Comparison of ENCODE assay signal across 23 cellular contexts in the genomic region with DNA sequence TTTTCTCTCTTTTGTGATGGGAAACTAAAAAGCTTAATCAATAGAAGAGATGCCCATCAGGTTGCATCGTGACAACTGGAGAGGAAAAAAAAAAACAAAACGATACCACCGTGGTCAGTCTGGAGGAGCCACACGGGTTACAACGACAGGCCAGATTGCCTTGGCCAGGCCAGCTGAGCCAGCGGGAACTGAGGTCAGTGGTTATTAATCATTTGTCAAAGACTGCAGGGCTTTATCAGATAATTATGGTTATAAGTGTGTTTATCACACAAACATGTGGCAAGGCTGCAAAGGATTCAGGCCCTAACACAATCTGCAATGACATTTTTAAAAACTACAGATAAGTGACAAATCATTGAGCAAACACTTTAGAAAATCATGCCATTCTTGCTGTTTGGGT.
DNase-seq lines count a peak whose midpoint lies in the region; ATAC-seq, FAIRE-seq and TF ChIP-seq lines count a peak whose summit lies in the region.
"Had no signal": no experiment of that assay in that cellular context is flagged by ENCODE, and none has a peak within 500 bp of the region (broad histone marks: within the 10 kb centered on the region; RNA-seq: fewer than 3 reads in every experiment).

No MANE protein-coding gene starts in this region.

- CTCF ChIA-PET in GM12878 (lab: Yijun Ruan, JAX), result interaction anchor here (1.0 kb wide), 1 partner anchor 252 kb away, joined by 4 read pairs; no protein-coding TSS in a partner anchor

- no peak overlapping the region for H3K27ac ChIP-seq in GM12878 (ENCODE audit: control insufficient read depth, insufficient read depth)
- no peak overlapping the region for H3K27ac ChIP-seq in pancreas
- H3K27ac ChIP-seq: SJCRH30 had no signal

- H3K36me3 ChIP-seq in GM12878 (ENCODE audit: control insufficient read depth in 2 of 2, insufficient read depth in 2 of 2, low read length in 1 of 2), result no peaks in the 10 kb centered on the region
- no peaks in the 10 kb centered on the region for H3K36me3 ChIP-seq in pancreas
- H3K36me3 ChIP-seq: SJCRH30 had no signal

- no peak overlapping the region for H3K4me3 ChIP-seq in GM12878
- H3K4me3 ChIP-seq in pancreas, result no peak overlapping the region
- H3K4me3 ChIP-seq: SJCRH30 had no signal

- intact Hi-C loops in GM12878 (cut with micrococcal nuclease; ENCODE audit: unreplicated experiment), result no loop called here
- intact Hi-C loops in pancreas (cut with DNase I), result no loop called here

- H3K9me3 ChIP-seq in GM12878 (replicated peaks; ENCODE audit: control insufficient read depth, insufficient read depth, low read length) (no peaks in the 10 kb centered on the region), pancreas (no peaks in the 10 kb centered on the region)
- H3K9me3 ChIP-seq: Caco-2, SJCRH30 had no signal

- FAIRE-seq in GM12878 (lab: Jason Lieb, UNC) (no peak), pancreas (lab: Jason Lieb, UNC) (no peak)
- FAIRE-seq: G401.6, H1 had no signal

- no peak overlapping the region for H3K9ac ChIP-seq in GM12878 (ENCODE audit: control insufficient read depth, insufficient read depth, low read length)

- no peaks in the 10 kb centered on the region for H4K20me1 ChIP-seq in GM12878 (ENCODE audit: control insufficient read depth, insufficient read depth)

- H3K79me2 ChIP-seq in GM12878 (ENCODE audit: control insufficient read depth, insufficient read depth, low read length), result no peaks in the 10 kb centered on the region

- RAD21 ChIA-PET in GM12878 (lab: Charles Lee; ENCODE audit: unreplicated experiment), result no interaction called here

- H3K4me1 ChIP-seq in GM12878 (ENCODE audit: control insufficient read depth, insufficient read depth, low read length), result no peaks in the 10 kb centered on the region
- H3K4me1 ChIP-seq in pancreas, result peaks cover 0 to 10% (median 4%) of the 10 kb centered on the region in 3 donors
- H3K4me1 ChIP-seq: Caco-2, SJCRH30 had no signal

- POLR2A ChIA-PET in GM12878 (lab: Charles Lee), result interaction anchor here (0.6 kb wide), 1 partner anchor 171 kb away, joined by 3 read pairs; no protein-coding TSS in a partner anchor

- SMC1A ChIA-PET in GM12878 (lab: Charles Lee; ENCODE audit: uncharacterized antibody, unreplicated experiment), result interaction anchor here (1.2 to 1.5 kb wide), 2 partner anchors 23 to 59 kb away, joined by 3 to 4 read pairs; no protein-coding TSS in a partner anchor

- TF ChIP-seq CTCF in GM12878 (IDR thresholded peaks at IDR 0.05 in 2 of 3, conservative IDR thresholded peaks at IDR 0.05 in 1 of 3; ENCODE audit: control insufficient read depth in 2 of 3, extremely low read depth in 1 of 3, insufficient read depth in 1 of 3, low read depth in 3 of 3, low read length in 3 of 3) (no peak), pancreas (IDR thresholded peaks at IDR 0.05) (no peak)

- H2AFZ ChIP-seq in GM12878 (ENCODE audit: control insufficient read depth, low read depth, low read length), result no peak overlapping the region

- BruUV-seq in GM12878 (replicated peaks; lab: Mats Ljungman, UMichigan), result no TSS peak

- H3K27me3 ChIP-seq in GM12878 (replicated peaks in 1 of 2; ENCODE audit: control insufficient read depth in 2 of 2, insufficient read depth in 2 of 2, low read length in 1 of 2), result no peaks in the 10 kb centered on the region
- peaks cover 0 to 8% (median 0%) of the 10 kb centered on the region in 4 donors for H3K27me3 ChIP-seq in pancreas
- H3K27me3 ChIP-seq: SJCRH30 had no signal

- in situ Hi-C loops in GM12878 (cut with MboI), result no loop called here

- TF ChIP-seq POLR2A in GM12878 (IDR thresholded peaks at IDR 0.05; ENCODE audit: low read depth, low read length), result no peak

- ATAC-seq in GM12878 (peak; percentile 30; the same call in 2 of the 3 replicates), pancreas (peak in 3 of 4 donors; percentile 45 to 74 (median 74)), GM19463 (IDR thresholded peaks at IDR 0.05; ENCODE audit: unreplicated experiment) (no peak)
- ATAC-seq: PC-3 had no signal

- TF ChIP-seq RAD21 in GM12878 (IDR thresholded peaks at IDR 0.05; ENCODE audit: insufficient read depth, low read depth, low read length), result no peak

- WGBS in GM12878 (ENCODE audit: insufficient coverage, insufficient replicate concordance, low lambda C conversion rate, missing lambda C conversion rate), result 51% methylated on average over 6 of the region's 6 CpGs
- 13 to 15% methylated on average over 6 of the region's 6 CpGs for WGBS in pancreas, 2 donors

- DNase-seq in NCI-H146 treated with DMSO at 0.1 percent for 48 hours (lab: John Stamatoyannopoulos, UW; ENCODE audit: unreplicated experiment), result peak; percentile 9
- peak; percentile 3 for DNase-seq in NCI-H2227 treated with DMSO at 0.1 percent for 48 hours (lab: John Stamatoyannopoulos, UW)
- DNase-seq in GM12878 (ENCODE audit: low read depth, low spot score), result no peak
- DNase-seq in pancreas, result peak in 1 of 6 donors; percentile 55
- no peak for DNase-seq in SIG-M5 (lab: John Stamatoyannopoulos, UW)
- no peak for DNase-seq in germinal center (ENCODE audit: low spot score)
- DNase-seq: C1 segment of cervical spinal cord; Caco-2; CD4-positive, alpha-beta memory T cell; HCEC 1CT; KBM-7; MV-4-11; NCI-H1105; NCI-H187; NCI-H2081 treated with DMSO at 0.1 percent for 48 hours; NCI-H2171; NCI-H524; NK-92 treated with Interleukin-12 subunit alpha and Interleukin-12 subunit beta, amount 100 ng/mL, for 24 hours; PC-3; SJCRH30 had no signal

- TF ChIP-seq EP300 in GM12878 (IDR thresholded peaks at IDR 0.05; ENCODE audit: borderline replicate concordance in 1 of 2, control insufficient read depth in 1 of 2, low read depth in 2 of 2, low read length in 2 of 2), result no peak

- no peak overlapping the region for H3K4me2 ChIP-seq in GM12878 (ENCODE audit: control insufficient read depth, insufficient read depth)

TF ChIP-seq in GM12878, 131 proteins besides CTCF, POLR2A, EP300 and RAD21 (continues in another document):
- TF ChIP-seq NFYA (IDR thresholded peaks at IDR 0.05; ENCODE audit: borderline replicate concordance, low read depth, low read length) (no peak), TARDBP (IDR thresholded peaks at IDR 0.05; ENCODE audit: borderline replicate concordance) (no peak), PRDM15 (CRISPR knock-in tag; IDR thresholded peaks at IDR 0.05) (no peak), RELB (IDR thresholded peaks at IDR 0.05; ENCODE audit: low read depth) (no peak), NFXL1 (IDR thresholded peaks at IDR 0.05; ENCODE audit: borderline replicate concordance) (no peak), MXI1 (IDR thresholded peaks at IDR 0.05; ENCODE audit: low read depth, low read length) (no peak), ETV6 (conservative IDR thresholded peaks at IDR 0.05 in 1 of 2, IDR thresholded peaks at IDR 0.05 in 1 of 2; ENCODE audit: borderline replicate concordance in 1 of 2, low read depth in 1 of 2) (no peak), IKZF1 (conservative IDR thresholded peaks at IDR 0.05) (no peak)
- TF ChIP-seq, protein P1, sequence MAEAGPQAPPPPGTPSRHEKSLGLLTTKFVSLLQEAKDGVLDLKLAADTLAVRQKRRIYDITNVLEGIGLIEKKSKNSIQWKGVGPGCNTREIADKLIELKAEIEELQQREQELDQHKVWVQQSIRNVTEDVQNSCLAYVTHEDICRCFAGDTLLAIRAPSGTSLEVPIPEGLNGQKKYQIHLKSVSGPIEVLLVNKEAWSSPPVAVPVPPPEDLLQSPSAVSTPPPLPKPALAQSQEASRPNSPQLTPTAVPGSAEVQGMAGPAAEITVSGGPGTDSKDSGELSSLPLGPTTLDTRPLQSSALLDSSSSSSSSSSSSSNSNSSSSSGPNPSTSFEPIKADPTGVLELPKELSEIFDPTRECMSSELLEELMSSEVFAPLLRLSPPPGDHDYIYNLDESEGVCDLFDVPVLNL (IDR thresholded peaks at IDR 0.05; ENCODE audit: low read depth, low read length), result no peak

Comparison
In these comparisons a context has a peak if more than half of its experiments do, and no peak if none do; other contexts are left out.
1. DNase-seq: peak in NCI-H146 treated with DMSO at 0.1 percent for 48 hours (single experiment) and NCI-H2227 treated with DMSO at 0.1 percent for 48 hours (single experiment); none in GM12878 (single experiment), SIG-M5 (single experiment) and germinal center (single experiment).